ENCODE assay signal across 1 cellular context in the genomic region with DNA sequence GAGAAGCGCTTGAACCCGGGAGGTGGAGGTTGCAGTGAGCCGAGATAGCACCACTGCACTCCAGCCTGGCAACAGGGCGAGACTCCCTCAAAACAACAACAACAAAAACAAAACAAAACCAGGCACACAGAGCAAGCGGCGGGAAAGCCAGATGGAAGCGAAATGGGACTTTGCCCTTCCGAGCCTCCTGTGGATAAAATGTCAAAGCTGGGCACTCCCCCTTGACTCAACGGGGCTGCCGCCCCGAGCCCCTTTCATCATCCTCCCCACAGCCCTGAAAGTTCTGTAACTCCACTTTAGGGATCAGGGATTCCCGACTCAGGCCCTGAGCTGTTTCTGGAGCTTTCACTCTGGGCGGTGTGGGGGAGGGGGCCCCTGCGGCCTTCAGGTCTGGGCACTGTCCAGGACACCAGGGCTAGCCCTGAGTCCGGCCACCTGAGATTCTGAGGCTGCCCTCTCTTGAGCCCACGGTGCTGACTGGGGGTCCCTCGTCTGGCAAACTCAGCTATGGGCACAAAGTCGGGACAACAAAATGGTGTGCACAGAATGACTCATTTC.
TF ChIP-seq lines count a peak whose summit lies in the region.

No MANE protein-coding gene starts in this region.

TF ChIP-seq in H1, 55 proteins besides CTCF, POLR2A, EP300 and RAD21:
- TF ChIP-seq RNF2 (IDR thresholded peaks at IDR 0.05; ENCODE audit: borderline replicate concordance, low read depth, low read length, missing control alignments, poor library complexity, severe bottlenecking) (no peak), GABPA (IDR thresholded peaks at IDR 0.05; ENCODE audit: borderline replicate concordance, insufficient read depth, low read length) (0 out of 2 replicates have a peak, but pooled peaks have one; percentile 3), TBP (IDR thresholded peaks at IDR 0.05; ENCODE audit: low read depth, low read length) (no peak), KDM4A (IDR thresholded peaks at IDR 0.05; ENCODE audit: low read depth, low read length, severe bottlenecking) (no peak)
TF ChIP-seq in H1: peak in this region for 1.
